1 cellular context compared by ENCODE assay signal in the genomic region with DNA sequence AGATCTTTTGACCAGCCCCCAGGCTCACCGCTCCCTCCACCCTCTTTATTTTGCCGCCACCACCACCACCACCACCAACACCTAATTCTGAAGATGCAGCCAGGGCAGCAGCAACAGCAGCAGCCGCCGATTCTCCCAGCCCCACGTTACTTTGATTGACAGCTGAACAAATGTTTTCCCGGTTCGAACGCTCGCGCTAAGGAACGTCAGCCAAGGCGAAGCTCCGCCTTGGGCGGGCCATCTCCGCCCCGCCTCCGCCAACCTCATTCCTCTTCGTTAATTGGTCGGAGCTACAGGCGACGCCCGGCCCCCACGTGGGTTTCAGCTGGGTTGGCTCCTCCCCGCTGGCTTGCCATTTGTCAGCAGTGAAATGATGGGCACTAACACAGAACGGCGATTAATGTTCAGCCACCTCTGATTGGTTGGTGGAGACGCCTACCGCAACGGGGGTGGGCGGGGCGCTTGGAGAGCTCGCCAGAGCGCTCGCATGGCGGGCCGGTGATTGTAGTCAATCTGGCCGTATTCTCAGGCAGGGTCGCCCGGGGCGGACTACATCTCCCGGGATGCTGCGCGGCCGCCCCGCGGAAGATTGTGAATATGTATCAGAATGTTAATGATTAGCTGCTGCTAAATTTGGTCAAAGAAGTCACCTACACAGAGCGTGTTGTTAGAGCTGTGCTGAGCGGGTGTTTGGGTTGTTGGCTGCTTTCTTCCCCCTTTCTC.
TF ChIP-seq lines count a peak whose summit lies in the region.

A gene (plus strand): TSS at position 657 of the 723 bp plus-strand sequence. CDS start 826 bp downstream, outside the sequence.

TF ChIP-seq in liver, 16 proteins besides CTCF, POLR2A, EP300 and RAD21 (continued from another document):
- TF ChIP-seq EGR1 (IDR thresholded peaks at IDR 0.05; ENCODE audit: low read depth in 2 of 2) = peak; percentile 44 to 54
- peak in 1 of 2 donors; percentile 15 for TF ChIP-seq HNF4A (conservative IDR thresholded peaks at IDR 0.05)
- TF ChIP-seq, protein P1, sequence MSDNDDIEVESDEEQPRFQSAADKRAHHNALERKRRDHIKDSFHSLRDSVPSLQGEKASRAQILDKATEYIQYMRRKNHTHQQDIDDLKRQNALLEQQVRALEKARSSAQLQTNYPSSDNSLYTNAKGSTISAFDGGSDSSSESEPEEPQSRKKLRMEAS (IDR thresholded peaks at IDR 0.05) = peak; percentile 10
- TF ChIP-seq TAF1 (conservative IDR thresholded peaks at IDR 0.05) = peak; percentile 98
- TF ChIP-seq, protein P2, sequence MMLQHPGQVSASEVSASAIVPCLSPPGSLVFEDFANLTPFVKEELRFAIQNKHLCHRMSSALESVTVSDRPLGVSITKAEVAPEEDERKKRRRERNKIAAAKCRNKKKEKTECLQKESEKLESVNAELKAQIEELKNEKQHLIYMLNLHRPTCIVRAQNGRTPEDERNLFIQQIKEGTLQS (IDR thresholded peaks at IDR 0.05) = peak; percentile 44
- TF ChIP-seq JUND (IDR thresholded peaks at IDR 0.05) = peak; percentile 36 to 57
- TF ChIP-seq, protein P3, sequence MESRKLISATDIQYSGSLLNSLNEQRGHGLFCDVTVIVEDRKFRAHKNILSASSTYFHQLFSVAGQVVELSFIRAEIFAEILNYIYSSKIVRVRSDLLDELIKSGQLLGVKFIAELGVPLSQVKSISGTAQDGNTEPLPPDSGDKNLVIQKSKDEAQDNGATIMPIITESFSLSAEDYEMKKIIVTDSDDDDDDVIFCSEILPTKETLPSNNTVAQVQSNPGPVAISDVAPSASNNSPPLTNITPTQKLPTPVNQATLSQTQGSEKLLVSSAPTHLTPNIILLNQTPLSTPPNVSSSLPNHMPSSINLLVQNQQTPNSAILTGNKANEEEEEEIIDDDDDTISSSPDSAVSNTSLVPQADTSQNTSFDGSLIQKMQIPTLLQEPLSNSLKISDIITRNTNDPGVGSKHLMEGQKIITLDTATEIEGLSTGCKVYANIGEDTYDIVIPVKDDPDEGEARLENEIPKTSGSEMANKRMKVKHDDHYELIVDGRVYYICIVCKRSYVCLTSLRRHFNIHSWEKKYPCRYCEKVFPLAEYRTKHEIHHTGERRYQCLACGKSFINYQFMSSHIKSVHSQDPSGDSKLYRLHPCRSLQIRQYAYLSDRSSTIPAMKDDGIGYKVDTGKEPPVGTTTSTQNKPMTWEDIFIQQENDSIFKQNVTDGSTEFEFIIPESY (IDR thresholded peaks at IDR 0.05) = peak; percentile 88
- peak in 1 of 2 donors; percentile 33 for TF ChIP-seq RXRA (IDR thresholded peaks at IDR 0.05)
- peak; percentile 96 for TF ChIP-seq YY1 (IDR thresholded peaks at IDR 0.05)
- TF ChIP-seq FOXA2 (IDR thresholded peaks at IDR 0.05) = peak; percentile 22
